ENCODE assay signal across 17 cellular contexts in the genomic region with DNA sequence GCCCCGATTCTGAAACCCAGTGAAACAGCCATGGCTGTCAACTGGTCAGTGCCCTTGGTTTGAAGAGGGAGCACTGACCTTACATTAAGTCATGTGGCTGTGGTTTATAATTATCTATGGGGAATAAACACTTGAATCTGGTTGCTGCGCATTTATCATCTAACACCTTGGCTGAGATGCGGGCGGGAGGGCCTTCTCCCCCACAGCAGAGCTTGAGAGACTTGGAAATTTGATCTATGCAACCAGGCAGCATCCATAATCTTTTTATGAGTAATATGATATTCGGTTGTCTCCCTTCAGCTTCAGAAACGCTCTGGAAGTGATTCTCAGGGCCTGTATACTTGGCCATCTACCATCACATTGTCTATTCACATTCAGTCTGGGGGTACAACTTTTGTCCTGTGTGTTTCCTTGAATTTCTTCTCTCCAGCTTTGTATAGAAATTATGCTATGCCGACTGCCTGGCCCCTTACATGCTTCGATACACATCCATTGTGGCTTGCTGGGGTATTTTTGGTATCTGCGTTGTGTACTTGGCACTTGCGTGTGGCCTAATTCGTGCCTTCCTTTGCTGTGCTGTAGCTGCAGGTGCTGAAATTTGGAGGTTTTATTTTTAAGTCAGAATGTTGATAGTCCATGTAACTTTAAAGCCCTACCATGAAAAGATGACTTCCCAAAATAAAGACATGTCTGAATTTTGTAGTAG.
DNase-seq lines count a peak whose midpoint lies in the region; ATAC-seq, FAIRE-seq and TF ChIP-seq lines count a peak whose summit lies in the region.
"Had no signal": no experiment of that assay in that cellular context is flagged by ENCODE, and none has a peak within 500 bp of the region (broad histone marks: within the 10 kb centered on the region; RNA-seq: fewer than 3 reads in every experiment).

No MANE protein-coding gene starts in this region.

- no peaks in the 10 kb centered on the region for H3K27me3 Mint-ChIP-seq in CD4-positive, alpha-beta memory T cell

- H3K9me3 Mint-ChIP-seq in CD4-positive, alpha-beta memory T cell, result peaks cover 0 to 6% (median 0%) of the 10 kb centered on the region in 8 donors

- peaks cover under 1 to 4% of the 10 kb centered on the region in 2 donors for H3K36me3 Mint-ChIP-seq in CD4-positive, alpha-beta memory T cell

- TF ChIP-seq CTCF in HEK293 (tag by site-specific recombination; IDR thresholded peaks at IDR 0.05) (no peak), SU-DHL-6 (IDR thresholded peaks at IDR 0.05; ENCODE audit: insufficient read depth, low read length, poor library complexity, severe bottlenecking) (no peak), right atrium auricular region (IDR thresholded peaks at IDR 0.05) (no peak)

- no peaks in the 10 kb centered on the region for H3K9me3 ChIP-seq in CD4-positive, alpha-beta memory T cell (ENCODE audit: control insufficient read depth in 1 of 2, low read length in 2 of 2)
- H3K9me3 ChIP-seq in HEK293 (ENCODE audit: control insufficient read depth, insufficient read depth, low read depth, low read length), result no peaks in the 10 kb centered on the region
- H3K9me3 ChIP-seq in SU-DHL-6 (ENCODE audit: insufficient read depth, low read length), result no peaks in the 10 kb centered on the region
- no peaks in the 10 kb centered on the region for H3K9me3 ChIP-seq in right atrium auricular region
- H3K9me3 ChIP-seq: lower lobe of right lung, tibial nerve had no signal

- CTCF ChIA-PET in CD4-positive, alpha-beta memory T cell (lab: Charles Lee; ENCODE audit: partially characterized antibody), result interaction anchor here (1.0 to 4.4 kb wide), 8 partner anchors 8 to 389 kb away, joined by 3 to 33 read pairs (median 6); a partner anchor contains a TSS
- CTCF ChIA-PET in HEK293 (lab: Yijun Ruan, JAX), result interaction anchor here (1.2 kb wide), 1 partner anchor 9 kb away, joined by 3 read pairs; no protein-coding TSS in a partner anchor

- no peak for FAIRE-seq in HTR-8/SVneo (lab: Jason Lieb, UNC)

- intact Hi-C loops in CD4-positive, alpha-beta memory T cell (cut with micrococcal nuclease), result loop anchor here (5.0 to 10.0 kb wide), 2 partner anchors 111 to 369 kb away; a partner anchor contains a TSS

- peaks cover 40% of the 10 kb centered on the region for H3F3A ChIP-seq in SU-DHL-6 (ENCODE audit: insufficient read depth)

- H3K27ac ChIP-seq in CD4-positive, alpha-beta memory T cell (ENCODE audit: low read depth, low read length), result peak overlapping the region; percentile 6
- H3K27ac ChIP-seq in HEK293 (ENCODE audit: extremely low read depth, low read depth, low read length) (peak overlapping the region; percentile 80), SU-DHL-6 (ENCODE audit: low read depth, low read length) (peak overlapping the region; percentile 89), right atrium auricular region (peak overlapping the region; percentile 58 to 71)
- H3K27ac ChIP-seq: lower lobe of right lung, tibial nerve had no signal

- no peak for ATAC-seq in HG03159 (IDR thresholded peaks at IDR 0.05; ENCODE audit: unreplicated experiment)

- H3K4me1 ChIP-seq in CD4-positive, alpha-beta memory T cell (ENCODE audit: insufficient read depth, low read length), result peaks cover 78% of the 10 kb centered on the region
- peaks cover 29% of the 10 kb centered on the region for H3K4me1 ChIP-seq in HEK293 (ENCODE audit: control insufficient read depth, insufficient read depth, low read length)
- H3K4me1 ChIP-seq in right atrium auricular region, result peaks cover 0 to 72% of the 10 kb centered on the region in 2 donors

- peaks cover 61 to 87% (median 75%) of the 10 kb centered on the region in 4 donors for H3K4me1 Mint-ChIP-seq in CD4-positive, alpha-beta memory T cell

- H3K27ac Mint-ChIP-seq in CD4-positive, alpha-beta memory T cell, result peak overlapping the region; percentile 76 to 99 (median 94)

- peak overlapping the region; percentile 60 for H3K4me2 ChIP-seq in SU-DHL-6 (ENCODE audit: low read depth, low read length, poor library complexity, severe bottlenecking)

- no peak for DNase-seq in CD4-positive, alpha-beta memory T cell
- no peak for DNase-seq in right atrium auricular region (ENCODE audit: low spot score)
- DNase-seq in putamen (ENCODE audit: low spot score), result no peak
- DNase-seq in activated CD4-positive, CD25-positive, alpha-beta regulatory T cell (lab: John Stamatoyannopoulos, UW), result no peak
- no peak for DNase-seq in HTR-8/SVneo (ENCODE audit: insufficient read length, low spot score)
- DNase-seq: activated effector memory CD4-positive, alpha-beta T cell treated with Interleukin-2 at 50 U/mL for 16 hours; erythroblast; hypothalamus; KG1; lower lobe of right lung; NCI-H2081 treated with DMSO at 0.1 percent for 48 hours; occipital lobe; SIG-M5 had no signal

- no peaks in the 10 kb centered on the region for H3K79me2 ChIP-seq in SU-DHL-6 (ENCODE audit: insufficient read depth, low read length)

- no peak overlapping the region for H3K4me3 ChIP-seq in CD4-positive, alpha-beta memory T cell (ENCODE audit: low read length in 2 of 2)
- H3K4me3 ChIP-seq in HEK293 (ENCODE audit: low read depth, low read length) (no peak overlapping the region), SU-DHL-6 (ENCODE audit: insufficient read depth, low read length, poor library complexity, severe bottlenecking) (no peak overlapping the region), right atrium auricular region (no peak overlapping the region)
- H3K4me3 ChIP-seq: lower lobe of right lung, tibial nerve had no signal

- H3K9ac ChIP-seq in SU-DHL-6 (ENCODE audit: low read length), result peak overlapping the region; percentile 10

- no peaks in the 10 kb centered on the region for H3K36me3 ChIP-seq in CD4-positive, alpha-beta memory T cell (ENCODE audit: insufficient read depth, low read length)
- H3K36me3 ChIP-seq in HEK293 (ENCODE audit: control insufficient read depth in 2 of 2, insufficient read depth in 1 of 2, low read length in 2 of 2), result no peaks in the 10 kb centered on the region
- H3K36me3 ChIP-seq in SU-DHL-6 (ENCODE audit: low read length), result no peaks in the 10 kb centered on the region
- no peaks in the 10 kb centered on the region for H3K36me3 ChIP-seq in right atrium auricular region

- no peaks in the 10 kb centered on the region for H3K9me2 ChIP-seq in SU-DHL-6 (replicated peaks; ENCODE audit: insufficient read depth, low read length)

- POLR2A ChIA-PET in CD4-positive, alpha-beta memory T cell (lab: Charles Lee; ENCODE audit: partially characterized antibody), result interaction anchor here (1.3 to 8.4 kb wide), 4 partner anchors 27 to 391 kb away, joined by 3 to 129 read pairs (median 6); a partner anchor contains a TSS
- POLR2A ChIA-PET in HEK293 (lab: Yijun Ruan, JAX), result no interaction called here

- no peaks in the 10 kb centered on the region for H3K27me3 ChIP-seq in CD4-positive, alpha-beta memory T cell (ENCODE audit: insufficient read depth, low read length)
- no peaks in the 10 kb centered on the region for H3K27me3 ChIP-seq in SU-DHL-6 (ENCODE audit: low read length)
- no peaks in the 10 kb centered on the region for H3K27me3 ChIP-seq in right atrium auricular region
- H3K27me3 ChIP-seq: tibial nerve had no signal

- no peaks in the 10 kb centered on the region for H4K20me1 ChIP-seq in SU-DHL-6 (ENCODE audit: low read depth, low read length)

- peak overlapping the region; percentile 43 for H2AFZ ChIP-seq in SU-DHL-6 (ENCODE audit: low read depth, low read length, severe bottlenecking)

- peak overlapping the region in 7 of 8 donors; percentile 36 to 83 (median 57) for H3K4me3 Mint-ChIP-seq in CD4-positive, alpha-beta memory T cell

TF ChIP-seq in HEK293, 187 proteins besides CTCF, POLR2A, EP300 and RAD21 (continues in another document):
- TF ChIP-seq, protein P1, sequence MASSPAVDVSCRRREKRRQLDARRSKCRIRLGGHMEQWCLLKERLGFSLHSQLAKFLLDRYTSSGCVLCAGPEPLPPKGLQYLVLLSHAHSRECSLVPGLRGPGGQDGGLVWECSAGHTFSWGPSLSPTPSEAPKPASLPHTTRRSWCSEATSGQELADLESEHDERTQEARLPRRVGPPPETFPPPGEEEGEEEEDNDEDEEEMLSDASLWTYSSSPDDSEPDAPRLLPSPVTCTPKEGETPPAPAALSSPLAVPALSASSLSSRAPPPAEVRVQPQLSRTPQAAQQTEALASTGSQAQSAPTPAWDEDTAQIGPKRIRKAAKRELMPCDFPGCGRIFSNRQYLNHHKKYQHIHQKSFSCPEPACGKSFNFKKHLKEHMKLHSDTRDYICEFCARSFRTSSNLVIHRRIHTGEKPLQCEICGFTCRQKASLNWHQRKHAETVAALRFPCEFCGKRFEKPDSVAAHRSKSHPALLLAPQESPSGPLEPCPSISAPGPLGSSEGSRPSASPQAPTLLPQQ (tag by site-specific recombination; IDR thresholded peaks at IDR 0.05), result 0 out of 2 replicates have a peak, but pooled peaks have one; percentile 24
- TF ChIP-seq, protein P2, sequence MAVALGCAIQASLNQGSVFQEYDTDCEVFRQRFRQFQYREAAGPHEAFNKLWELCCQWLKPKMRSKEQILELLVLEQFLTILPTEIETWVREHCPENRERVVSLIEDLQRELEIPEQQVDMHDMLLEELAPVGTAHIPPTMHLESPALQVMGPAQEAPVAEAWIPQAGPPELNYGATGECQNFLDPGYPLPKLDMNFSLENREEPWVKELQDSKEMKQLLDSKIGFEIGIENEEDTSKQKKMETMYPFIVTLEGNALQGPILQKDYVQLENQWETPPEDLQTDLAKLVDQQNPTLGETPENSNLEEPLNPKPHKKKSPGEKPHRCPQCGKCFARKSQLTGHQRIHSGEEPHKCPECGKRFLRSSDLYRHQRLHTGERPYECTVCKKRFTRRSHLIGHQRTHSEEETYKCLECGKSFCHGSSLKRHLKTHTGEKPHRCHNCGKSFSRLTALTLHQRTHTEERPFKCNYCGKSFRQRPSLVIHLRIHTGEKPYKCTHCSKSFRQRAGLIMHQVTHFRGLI (tag by site-specific recombination; IDR thresholded peaks at IDR 0.05), result 0 out of 2 replicates have a peak, but pooled peaks have one; percentile 12
- TF ChIP-seq, protein P3, sequence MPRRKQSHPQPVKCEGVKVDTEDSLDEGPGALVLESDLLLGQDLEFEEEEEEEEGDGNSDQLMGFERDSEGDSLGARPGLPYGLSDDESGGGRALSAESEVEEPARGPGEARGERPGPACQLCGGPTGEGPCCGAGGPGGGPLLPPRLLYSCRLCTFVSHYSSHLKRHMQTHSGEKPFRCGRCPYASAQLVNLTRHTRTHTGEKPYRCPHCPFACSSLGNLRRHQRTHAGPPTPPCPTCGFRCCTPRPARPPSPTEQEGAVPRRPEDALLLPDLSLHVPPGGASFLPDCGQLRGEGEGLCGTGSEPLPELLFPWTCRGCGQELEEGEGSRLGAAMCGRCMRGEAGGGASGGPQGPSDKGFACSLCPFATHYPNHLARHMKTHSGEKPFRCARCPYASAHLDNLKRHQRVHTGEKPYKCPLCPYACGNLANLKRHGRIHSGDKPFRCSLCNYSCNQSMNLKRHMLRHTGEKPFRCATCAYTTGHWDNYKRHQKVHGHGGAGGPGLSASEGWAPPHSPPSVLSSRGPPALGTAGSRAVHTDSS (tag by site-specific recombination; IDR thresholded peaks at IDR 0.05), result 0 out of 2 replicates have a peak, but pooled peaks have one; percentile 33
- TF ChIP-seq KLF16 (tag by site-specific recombination; IDR thresholded peaks at IDR 0.05), result no peak

Comparison
In these comparisons a context has a peak if more than half of its experiments do, and no peak if none do; other contexts are left out.
1. H3K27ac ChIP-seq: peak in every context shown above with its lines; median percentile 89 in SU-DHL-6; 80 in HEK293; 64 in right atrium auricular region; 6 in CD4-positive, alpha-beta memory T cell.